In the genomic region with DNA sequence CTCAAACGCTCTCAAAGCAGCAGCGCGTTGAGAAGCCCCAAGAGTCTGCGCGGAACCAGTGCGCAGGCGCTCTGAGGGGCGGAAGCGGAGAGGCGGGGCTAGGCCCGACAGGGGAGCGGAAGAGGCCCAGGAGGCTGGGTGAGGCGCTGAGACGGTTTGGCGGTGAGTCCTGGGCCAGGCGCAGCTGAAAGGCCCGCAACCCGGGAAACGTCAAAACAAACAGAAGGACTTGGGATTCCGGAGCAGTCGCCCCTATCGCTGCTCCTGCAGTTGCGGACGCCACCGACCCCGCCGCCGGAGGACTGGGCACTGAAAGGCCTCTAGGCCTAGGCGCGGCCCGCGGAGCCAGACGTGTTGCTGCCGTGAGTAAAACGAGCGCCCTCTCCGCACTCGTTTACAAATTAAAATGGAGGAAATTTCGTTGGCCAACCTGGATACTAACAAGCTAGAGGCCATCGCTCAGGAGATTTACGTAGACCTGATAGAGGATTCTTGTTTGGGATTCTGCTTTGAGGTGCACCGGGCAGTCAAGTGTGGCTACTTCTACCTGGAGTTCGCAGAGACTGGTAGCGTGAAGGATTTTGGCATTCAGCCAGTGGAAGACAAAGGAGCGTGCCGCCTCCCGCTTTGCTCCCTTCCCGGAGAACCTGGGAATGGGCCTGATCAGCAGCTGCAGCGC, we compare ENCODE assay signal across 8 cellular contexts. TPM values are rescaled to one million over a fixed set of nuclear protein-coding genes. Genes with fewer than 3 reads are reported as not detected.
DNase-seq lines count a peak whose midpoint lies in the region; ATAC-seq and TF ChIP-seq lines count a peak whose summit lies in the region.

A gene with protein sequence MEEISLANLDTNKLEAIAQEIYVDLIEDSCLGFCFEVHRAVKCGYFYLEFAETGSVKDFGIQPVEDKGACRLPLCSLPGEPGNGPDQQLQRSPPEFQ (plus strand): TSS at position 129 of the 679 bp plus-strand sequence. CDS start 278 bp downstream, at position 407.

- TF ChIP-seq POLR2A in heart left ventricle (IDR thresholded peaks at IDR 0.05) (peak in 1 of 2 donors; percentile 87), upper lobe of left lung (IDR thresholded peaks at IDR 0.05) (peak in 3 of 4 donors; percentile 68 to 88 (median 88))

- H3K36me3 ChIP-seq in heart left ventricle (peaks cover 0 to 24% (median 7%) of the 10 kb centered on the region in 9 donors), upper lobe of left lung (peaks cover 0 to 4% (median 2%) of the 10 kb centered on the region in 4 donors)

- intact Hi-C loops in heart left ventricle (cut with DNase I) (no loop called here), posterior cingulate gyrus (cut with DNase I) (loop anchor here (2.0 to 10.0 kb wide), 3 partner anchors 109 to 513 kb away; no protein-coding TSS in a partner anchor)

- H3K27ac ChIP-seq in adipose tissue (ENCODE audit: low read depth, low read length) = peak within 1 kb of the TSS; percentile 21
- H3K27ac ChIP-seq in heart left ventricle = peak within 1 kb of the TSS; percentile 85 to 98 (median 92)
- H3K27ac ChIP-seq in upper lobe of left lung = peak within 1 kb of the TSS; percentile 93 to 96 (median 94)

- 0% methylated on average over 49 of the region's 49 CpGs for WGBS in adipose tissue, 3 donors
- WGBS in heart left ventricle, 4 donors = 0 to 1% (median 0%) methylated on average over 38 to 49 of the region's 49 CpGs
- 0% methylated on average over 26 to 47 of the region's 49 CpGs for whole genome bisulfite sequencing in upper lobe of left lung, 2 donors

- no peak for TF ChIP-seq CTCF in GM12875 (IDR thresholded peaks at IDR 0.05; ENCODE audit: borderline replicate concordance, insufficient read depth, low read depth, low read length)
- TF ChIP-seq CTCF in heart left ventricle (IDR thresholded peaks at IDR 0.05) = peak in 1 of 12 donors; percentile 7
- peak in 1 of 6 experiments; percentile 38 for TF ChIP-seq CTCF in upper lobe of left lung (IDR thresholded peaks at IDR 0.05)

- no peaks in the 10 kb centered on the region for H3K9me3 ChIP-seq in heart left ventricle
- no peaks in the 10 kb centered on the region for H3K9me3 ChIP-seq in upper lobe of left lung

- ATAC-seq in HG02798 (IDR thresholded peaks at IDR 0.05; ENCODE audit: poor library complexity, unreplicated experiment) = peak; percentile 98
- ATAC-seq in heart left ventricle = peak; percentile 100
- ATAC-seq in upper lobe of left lung (ENCODE audit: low FRiP score in 2 of 2) = peak; percentile 100

- H3K4me1 ChIP-seq in heart left ventricle = peaks cover 3 to 45% (median 38%) of the 10 kb centered on the region in 12 donors
- peaks cover 32 to 45% (median 37%) of the 10 kb centered on the region in 4 donors for H3K4me1 ChIP-seq in upper lobe of left lung

- DNase-seq in NCI-H1436 (lab: John Stamatoyannopoulos, UW) (peak; percentile 89), T follicular helper cell (ENCODE audit: low read depth) (peak; percentile 94), heart left ventricle (peak; percentile 93 to 97 (median 96)), posterior cingulate gyrus (peak; percentile 88 to 99 (median 91)), upper lobe of left lung (peak; percentile 91 to 98)

- H3K4me3 ChIP-seq in GM12875 (ENCODE audit: low read depth, low read length) (peak within 1 kb of the TSS; percentile 74), heart left ventricle (peak within 1 kb of the TSS; percentile 51 to 97 (median 74)), upper lobe of left lung (peak within 1 kb of the TSS; percentile 66 to 75 (median 72))

- H3K27me3 ChIP-seq in heart left ventricle (no peaks in the 10 kb centered on the region), upper lobe of left lung (no peaks in the 10 kb centered on the region)

- TF ChIP-seq EP300 in upper lobe of left lung (IDR thresholded peaks at IDR 0.05) = no peak

RNA-seq across cellular contexts. Expression of the gene that starts here (rescaled TPM):
- polyA plus RNA-seq in adipose tissue (10 to 100 TPM; 10.4 to 12.3 (median 10.8) TPM), heart left ventricle (10 to 100 TPM in 1 of 2 donors, 1 to 10 TPM in 1; 7.0 to 19.0 TPM)
- total RNA-seq in heart left ventricle (10 to 100 TPM; 20.8 to 25.5 (median 22.4) TPM), upper lobe of left lung (10 to 100 TPM; 11.9 to 28.6 (median 24.8) TPM)

Comparison
In these comparisons a context has a peak if more than half of its experiments do, and no peak if none do; other contexts are left out.
1. Peak in every context shown above with its lines: DNase-seq, ATAC-seq, H3K4me3 ChIP-seq and H3K27ac ChIP-seq.
2. H3K27ac ChIP-seq: peak in every context shown above with its lines; median percentile 94 in upper lobe of left lung; 92 in heart left ventricle; 21 in adipose tissue.